Comparison of ENCODE assay signal across 8 cellular contexts in genomic region chr19:7366701-7367420, GRCh38. TPM values are rescaled to one million over a fixed set of nuclear protein-coding genes. Genes with fewer than 3 reads are reported as not detected.
DNase-seq lines count a peak whose midpoint lies in the region; ATAC-seq and TF ChIP-seq lines count a peak whose summit lies in the region.

No MANE protein-coding gene starts in this region.

- no peak overlapping the region for H2AFZ ChIP-seq in H9 (ENCODE audit: low read length)

- H3K27ac ChIP-seq in CD4-positive, alpha-beta memory T cell (ENCODE audit: low read depth, low read length) = no peak overlapping the region
- H3K27ac ChIP-seq in H9 (ENCODE audit: insufficient read length, low read depth, low read length) = no peak overlapping the region

- no peak overlapping the region for H2BK12ac ChIP-seq in H9 (ENCODE audit: insufficient read length, low read depth, low read length)

- no peaks in the 10 kb centered on the region for H3K9me3 ChIP-seq in CD4-positive, alpha-beta memory T cell (ENCODE audit: control insufficient read depth in 1 of 2, low read length in 2 of 2)
- H3K9me3 ChIP-seq in H9 (ENCODE audit: control insufficient read depth, low read depth, low read length) = no peaks in the 10 kb centered on the region

- H2BK20ac ChIP-seq in H9 (ENCODE audit: low read depth, low read length, poor library complexity, severe bottlenecking) = no peak overlapping the region

- H3K27me3 Mint-ChIP-seq in CD4-positive, alpha-beta memory T cell = no peaks in the 10 kb centered on the region
- peaks cover 37% of the 10 kb centered on the region for H3K27me3 Mint-ChIP-seq in H9 (ENCODE audit: low read depth)
- no peaks in the 10 kb centered on the region for H3K27me3 Mint-ChIP-seq in T-helper 1 cell treated with Interleukin-12 subunit alpha and Interleukin-12 subunit beta and Interleukin-4 antibody, amounts not matched to agents 30 μg/mL and 1 μg/mL, for 36 hours (ENCODE audit: low read depth)

- intact Hi-C loops in CD4-positive, alpha-beta memory T cell (cut with micrococcal nuclease) = loop anchor here (1.0 kb wide), 1 partner anchor 13 kb away; no protein-coding TSS in a partner anchor

- DNase-seq in CD4-positive, alpha-beta memory T cell = peak in 2 of 5 donors; percentile 31 to 32
- DNase-seq in H9 (no peak), fibroblast of peridontal ligament (ENCODE audit: extremely low read depth) (peak; percentile 38), stromal cell of bone marrow (ENCODE audit: low read depth) (peak; percentile 13), T1000 (lab: John Stamatoyannopoulos, UW) (no peak), NCI-H2081 treated with DMSO at 0.1 percent for 48 hours (lab: John Stamatoyannopoulos, UW) (no peak)

- no peaks in the 10 kb centered on the region for H3K27me3 ChIP-seq in CD4-positive, alpha-beta memory T cell (ENCODE audit: insufficient read depth, low read length)
- H3K27me3 ChIP-seq in H9 (ENCODE audit: insufficient read depth, low read length) = no peaks in the 10 kb centered on the region

- POLR2A ChIA-PET in CD4-positive, alpha-beta memory T cell (lab: Charles Lee; ENCODE audit: partially characterized antibody) = interaction anchor here (0.6 to 3.1 kb wide), 8 partner anchors 9 to 26 kb away, joined by 3 to 19 read pairs (median 4); partner anchors contain the start of gene ARHGEF18

- H4K20me1 ChIP-seq in H9 (ENCODE audit: control insufficient read depth, insufficient read depth, insufficient read length) = no peaks in the 10 kb centered on the region

- H2BK120ac ChIP-seq in H9 (ENCODE audit: low read depth, low read length, poor library complexity, severe bottlenecking) = no peak overlapping the region

- H3K4ac ChIP-seq in H9 (ENCODE audit: low read depth, low read length) = no peak overlapping the region

- no peak overlapping the region for H4K5ac ChIP-seq in H9 (ENCODE audit: insufficient read length, low read depth, low read length)

- H3K9ac ChIP-seq in H9 (ENCODE audit: extremely low read depth, insufficient read length, low read length) = no peak overlapping the region

- H3K23ac ChIP-seq in H9 (ENCODE audit: insufficient read length, low read depth, low read length) = no peak overlapping the region

- no peak overlapping the region for H4K8ac ChIP-seq in H9 (replicated peaks; ENCODE audit: insufficient read length, low read depth, low read length)

- H3K14ac ChIP-seq in H9 (ENCODE audit: insufficient read depth, low read length) = no peak overlapping the region

- no peak for ATAC-seq in GM21360 (IDR thresholded peaks at IDR 0.05; ENCODE audit: unreplicated experiment)

- peaks cover 60% of the 10 kb centered on the region for H3K36me3 ChIP-seq in CD4-positive, alpha-beta memory T cell (ENCODE audit: insufficient read depth, low read length)

- no peak overlapping the region for H3K4me2 ChIP-seq in H9 (ENCODE audit: insufficient read depth, insufficient read length, low read length)

- peaks cover 0 to 1% (median 0%) of the 10 kb centered on the region in 8 donors for H3K9me3 Mint-ChIP-seq in CD4-positive, alpha-beta memory T cell
- H3K9me3 Mint-ChIP-seq in H9 = peaks cover 0 to 4% of the 10 kb centered on the region in 2 experiments; a peak in 2 of 5 replicates
- H3K9me3 Mint-ChIP-seq in T-helper 1 cell treated with Interleukin-12 subunit alpha and Interleukin-12 subunit beta and Interleukin-4 antibody, amounts not matched to agents 30 μg/mL and 1 μg/mL, for 36 hours = no peaks in the 10 kb centered on the region

- H3K36me3 Mint-ChIP-seq in CD4-positive, alpha-beta memory T cell = peaks cover 52 to 66% of the 10 kb centered on the region in 2 donors
- H3K36me3 Mint-ChIP-seq in H9 (ENCODE audit: insufficient read depth in 1 of 3, low read depth in 3 of 3) = no peaks in the 10 kb centered on the region
- H3K36me3 Mint-ChIP-seq in T-helper 1 cell treated with Interleukin-12 subunit alpha and Interleukin-12 subunit beta and Interleukin-4 antibody, amounts not matched to agents 30 μg/mL and 1 μg/mL, for 36 hours (ENCODE audit: low read depth) = peaks cover 35% of the 10 kb centered on the region

- CTCF ChIA-PET in CD4-positive, alpha-beta memory T cell (lab: Charles Lee; ENCODE audit: partially characterized antibody) = interaction anchor here (0.8 to 3.2 kb wide), 13 partner anchors 10 to 264 kb away, joined by 3 to 50 read pairs (median 6); partner anchors contain the start of gene ARHGEF18

- peaks cover 18 to 48% (median 32%) of the 10 kb centered on the region in 4 donors for H3K4me1 Mint-ChIP-seq in CD4-positive, alpha-beta memory T cell
- peaks cover 5 to 6% of the 10 kb centered on the region in 2 experiments; a peak in 2 of 4 replicates for H3K4me1 Mint-ChIP-seq in H9
- peaks cover 7% of the 10 kb centered on the region for H3K4me1 Mint-ChIP-seq in T-helper 1 cell treated with Interleukin-12 subunit alpha and Interleukin-12 subunit beta and Interleukin-4 antibody, amounts not matched to agents 30 μg/mL and 1 μg/mL, for 36 hours (ENCODE audit: low read depth)

- H3K18ac ChIP-seq in H9 (ENCODE audit: insufficient read length, low read depth, low read length) = no peak overlapping the region

- H2BK15ac ChIP-seq in H9 (ENCODE audit: low read depth, low read length) = no peak overlapping the region

- H3K4me1 ChIP-seq in CD4-positive, alpha-beta memory T cell (ENCODE audit: insufficient read depth, low read length) = peaks cover 16% of the 10 kb centered on the region
- no peaks in the 10 kb centered on the region for H3K4me1 ChIP-seq in H9 (ENCODE audit: insufficient read depth, low read length)

- TF ChIP-seq CTCF in H9 (conservative IDR thresholded peaks at IDR 0.05) = peak; percentile 66

- H3K79me2 ChIP-seq in H9 (ENCODE audit: insufficient read depth, low read length) = no peaks in the 10 kb centered on the region

- peak overlapping the region in 1 of 8 donors; percentile 63 for H3K4me3 Mint-ChIP-seq in CD4-positive, alpha-beta memory T cell
- no peak overlapping the region; a peak in 1 of 5 replicates for H3K4me3 Mint-ChIP-seq in H9
- no peak overlapping the region for H3K4me3 Mint-ChIP-seq in T-helper 1 cell treated with Interleukin-12 subunit alpha and Interleukin-12 subunit beta and Interleukin-4 antibody, amounts not matched to agents 30 μg/mL and 1 μg/mL, for 36 hours

- no peak overlapping the region for H2AK5ac ChIP-seq in H9 (ENCODE audit: insufficient read length, low read length)

- H3K79me1 ChIP-seq in H9 (ENCODE audit: insufficient read depth, low read depth, low read length, poor library complexity, severe bottlenecking) = no peaks in the 10 kb centered on the region

- H3K27ac Mint-ChIP-seq in CD4-positive, alpha-beta memory T cell = peak overlapping the region in 6 of 7 donors; percentile 22 to 88 (median 68)
- H3K27ac Mint-ChIP-seq in H9 = no peak overlapping the region
- H3K27ac Mint-ChIP-seq in T-helper 1 cell treated with Interleukin-12 subunit alpha and Interleukin-12 subunit beta and Interleukin-4 antibody, amounts not matched to agents 30 μg/mL and 1 μg/mL, for 36 hours = peak overlapping the region; percentile 49

- no CpG with 5 or more reads among the region's 10 CpGs for WGBS in H9 (ENCODE audit: extremely low coverage, insufficient read length, low lambda C conversion rate)

- H3K4me3 ChIP-seq in CD4-positive, alpha-beta memory T cell (ENCODE audit: low read length in 2 of 2) = no peak overlapping the region

- no peak overlapping the region for H3K56ac ChIP-seq in H9 (ENCODE audit: insufficient read length, low read depth, low read length)

- no peak overlapping the region for H3T11ph ChIP-seq in H9 (ENCODE audit: low read length)

- no peak overlapping the region for H2BK5ac ChIP-seq in H9 (ENCODE audit: insufficient read length, low read length)

- peaks cover 1% of the 10 kb centered on the region for H3K23me2 ChIP-seq in H9 (ENCODE audit: insufficient read length, low read depth, low read length, poor library complexity, severe bottlenecking)

- no peak overlapping the region for H4K91ac ChIP-seq in H9 (ENCODE audit: insufficient read length, low read depth, low read length)

RNA-seq across cellular contexts. Expression of gene ARHGEF18, which starts 18.1 kb away (rescaled TPM):
- total RNA-seq in CD4-positive, alpha-beta memory T cell = 10 to 100 TPM; 82.3 to 83.8 TPM
- 10 to 100 TPM in 1 of 2 donors, 1 to 10 TPM in 1; 2.2 to 11.1 TPM for polyA plus RNA-seq in CD4-positive, alpha-beta memory T cell
- 37.2 and 38.3 TPM in 2 replicates for total RNA-seq in H9 (2021)

Comparison
In these comparisons a context has a peak if more than half of its experiments do, and no peak if none do; other contexts are left out.
1. DNase-seq: peak in fibroblast of peridontal ligament (single experiment) and stromal cell of bone marrow (single experiment); none in H9 (single experiment), T1000 (single experiment) and NCI-H2081 treated with DMSO at 0.1 percent for 48 hours (single experiment).
2. H3K27ac Mint-ChIP-seq: peak in CD4-positive, alpha-beta memory T cell (6 of 7) and T-helper 1 cell treated with Interleukin-12 subunit alpha and Interleukin-12 subunit beta and Interleukin-4 antibody, amounts not matched to agents 30 μg/mL and 1 μg/mL, for 36 hours (single experiment); none in H9 (0 of 3).